ENCODE assay signal across 2 cellular contexts in genomic region chr7:107035446-107035845, GRCh38.
A peak's percentile ranks its signal among the peaks of the same experiment; 100 is the strongest.
TF ChIP-seq lines count a peak whose summit lies in the region.

No MANE protein-coding gene starts in this region.

TF ChIP-seq in K562, 482 proteins besides CTCF, POLR2A, EP300 and RAD21 (continued from another document and continues in another):
- TF ChIP-seq, protein P1, sequence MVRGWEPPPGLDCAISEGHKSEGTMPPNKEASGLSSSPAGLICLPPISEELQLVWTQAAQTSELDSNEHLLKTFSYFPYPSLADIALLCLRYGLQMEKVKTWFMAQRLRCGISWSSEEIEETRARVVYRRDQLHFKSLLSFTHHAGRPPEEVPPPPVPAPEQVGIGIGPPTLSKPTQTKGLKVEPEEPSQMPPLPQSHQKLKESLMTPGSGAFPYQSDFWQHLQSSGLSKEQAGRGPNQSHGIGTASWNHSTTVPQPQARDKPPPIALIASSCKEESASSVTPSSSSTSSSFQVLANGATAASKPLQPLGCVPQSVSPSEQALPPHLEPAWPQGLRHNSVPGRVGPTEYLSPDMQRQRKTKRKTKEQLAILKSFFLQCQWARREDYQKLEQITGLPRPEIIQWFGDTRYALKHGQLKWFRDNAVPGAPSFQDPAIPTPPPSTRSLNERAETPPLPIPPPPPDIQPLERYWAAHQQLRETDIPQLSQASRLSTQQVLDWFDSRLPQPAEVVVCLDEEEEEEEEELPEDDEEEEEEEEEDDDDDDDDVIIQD (CRISPR knock-in tag; IDR thresholded peaks at IDR 0.05) = no peak
- TF ChIP-seq SETDB1 (IDR thresholded peaks at IDR 0.05; ENCODE audit: low read length) (no peak), KLF1 (tag; IDR thresholded peaks at IDR 0.05) (no peak), CHD4 (IDR thresholded peaks at IDR 0.05; ENCODE audit: insufficient read depth, insufficient replicate concordance, low read depth, low read length, poor library complexity, severe bottlenecking) (no peak), ZNF518B (CRISPR knock-in tag; IDR thresholded peaks at IDR 0.05) (no peak), KAT7 (CRISPR knock-in tag; IDR thresholded peaks at IDR 0.05; ENCODE audit: borderline replicate concordance) (no peak), TRIM24 (IDR thresholded peaks at IDR 0.05) (peak; percentile 73 to 87), NFRKB (IDR thresholded peaks at IDR 0.05; ENCODE audit: low read depth) (peak; percentile 76; the same call in 1 of the 2 replicates), MITF (IDR thresholded peaks at IDR 0.05) (no peak), ZSCAN32 (CRISPR knock-in tag; IDR thresholded peaks at IDR 0.05) (no peak), ZNF316 (IDR thresholded peaks at IDR 0.05) (no peak), NCOR1 (IDR thresholded peaks at IDR 0.05) (peak; percentile 91), DMBX1 (CRISPR knock-in tag; IDR thresholded peaks at IDR 0.05; ENCODE audit: borderline replicate concordance) (peak; percentile 85), ESRRA (IDR thresholded peaks at IDR 0.05; ENCODE audit: borderline replicate concordance, low read depth) (peak; percentile 49; the same call in 1 of the 2 replicates), ARID3A (IDR thresholded peaks at IDR 0.05; ENCODE audit: borderline replicate concordance, low read depth, low read length) (peak; percentile 77; the same call in 1 of the 2 replicates)
- TF ChIP-seq, protein P2, sequence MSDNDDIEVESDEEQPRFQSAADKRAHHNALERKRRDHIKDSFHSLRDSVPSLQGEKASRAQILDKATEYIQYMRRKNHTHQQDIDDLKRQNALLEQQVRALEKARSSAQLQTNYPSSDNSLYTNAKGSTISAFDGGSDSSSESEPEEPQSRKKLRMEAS (CRISPR knock-in tag; IDR thresholded peaks at IDR 0.05) = no peak
- TF ChIP-seq, protein P3, sequence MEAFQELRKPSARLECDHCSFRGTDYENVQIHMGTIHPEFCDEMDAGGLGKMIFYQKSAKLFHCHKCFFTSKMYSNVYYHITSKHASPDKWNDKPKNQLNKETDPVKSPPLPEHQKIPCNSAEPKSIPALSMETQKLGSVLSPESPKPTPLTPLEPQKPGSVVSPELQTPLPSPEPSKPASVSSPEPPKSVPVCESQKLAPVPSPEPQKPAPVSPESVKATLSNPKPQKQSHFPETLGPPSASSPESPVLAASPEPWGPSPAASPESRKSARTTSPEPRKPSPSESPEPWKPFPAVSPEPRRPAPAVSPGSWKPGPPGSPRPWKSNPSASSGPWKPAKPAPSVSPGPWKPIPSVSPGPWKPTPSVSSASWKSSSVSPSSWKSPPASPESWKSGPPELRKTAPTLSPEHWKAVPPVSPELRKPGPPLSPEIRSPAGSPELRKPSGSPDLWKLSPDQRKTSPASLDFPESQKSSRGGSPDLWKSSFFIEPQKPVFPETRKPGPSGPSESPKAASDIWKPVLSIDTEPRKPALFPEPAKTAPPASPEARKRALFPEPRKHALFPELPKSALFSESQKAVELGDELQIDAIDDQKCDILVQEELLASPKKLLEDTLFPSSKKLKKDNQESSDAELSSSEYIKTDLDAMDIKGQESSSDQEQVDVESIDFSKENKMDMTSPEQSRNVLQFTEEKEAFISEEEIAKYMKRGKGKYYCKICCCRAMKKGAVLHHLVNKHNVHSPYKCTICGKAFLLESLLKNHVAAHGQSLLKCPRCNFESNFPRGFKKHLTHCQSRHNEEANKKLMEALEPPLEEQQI (IDR thresholded peaks at IDR 0.05) = peak; percentile 79

TF ChIP-seq in WTC11, 78 proteins besides CTCF, POLR2A, EP300 and RAD21 (continued from another document):
- TF ChIP-seq, protein P4, sequence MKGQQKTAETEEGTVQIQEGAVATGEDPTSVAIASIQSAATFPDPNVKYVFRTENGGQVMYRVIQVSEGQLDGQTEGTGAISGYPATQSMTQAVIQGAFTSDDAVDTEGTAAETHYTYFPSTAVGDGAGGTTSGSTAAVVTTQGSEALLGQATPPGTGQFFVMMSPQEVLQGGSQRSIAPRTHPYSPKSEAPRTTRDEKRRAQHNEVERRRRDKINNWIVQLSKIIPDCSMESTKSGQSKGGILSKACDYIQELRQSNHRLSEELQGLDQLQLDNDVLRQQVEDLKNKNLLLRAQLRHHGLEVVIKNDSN (CRISPR knock-in tag; IDR thresholded peaks at IDR 0.05) = no peak
- TF ChIP-seq NR3C1 (CRISPR knock-in tag; conservative IDR thresholded peaks at IDR 0.05; ENCODE audit: low read depth) (no peak), ZNF263 (CRISPR knock-in tag; IDR thresholded peaks at IDR 0.05; ENCODE audit: low read depth) (no peak), FOXJ3 (CRISPR knock-in tag; IDR thresholded peaks at IDR 0.05; ENCODE audit: borderline replicate concordance) (no peak), GABPB1 (CRISPR knock-in tag; IDR thresholded peaks at IDR 0.05) (no peak), ZNF138 (CRISPR knock-in tag; conservative IDR thresholded peaks at IDR 0.05) (no peak), ZNF232 (CRISPR knock-in tag; IDR thresholded peaks at IDR 0.05) (no peak), ZNF423 (CRISPR knock-in tag; IDR thresholded peaks at IDR 0.05) (no peak), CBFB (CRISPR knock-in tag; IDR thresholded peaks at IDR 0.05; ENCODE audit: low read depth) (no peak), NR2C2 (CRISPR knock-in tag; IDR thresholded peaks at IDR 0.05) (no peak), ETV6 (CRISPR knock-in tag; IDR thresholded peaks at IDR 0.05) (no peak), GTF2I (CRISPR knock-in tag; conservative IDR thresholded peaks at IDR 0.05) (no peak)
- TF ChIP-seq, protein P5, sequence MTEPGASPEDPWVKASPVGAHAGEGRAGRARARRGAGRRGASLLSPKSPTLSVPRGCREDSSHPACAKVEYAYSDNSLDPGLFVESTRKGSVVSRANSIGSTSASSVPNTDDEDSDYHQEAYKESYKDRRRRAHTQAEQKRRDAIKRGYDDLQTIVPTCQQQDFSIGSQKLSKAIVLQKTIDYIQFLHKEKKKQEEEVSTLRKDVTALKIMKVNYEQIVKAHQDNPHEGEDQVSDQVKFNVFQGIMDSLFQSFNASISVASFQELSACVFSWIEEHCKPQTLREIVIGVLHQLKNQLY (CRISPR knock-in tag; IDR thresholded peaks at IDR 0.05) = no peak
- TF ChIP-seq, protein P6, sequence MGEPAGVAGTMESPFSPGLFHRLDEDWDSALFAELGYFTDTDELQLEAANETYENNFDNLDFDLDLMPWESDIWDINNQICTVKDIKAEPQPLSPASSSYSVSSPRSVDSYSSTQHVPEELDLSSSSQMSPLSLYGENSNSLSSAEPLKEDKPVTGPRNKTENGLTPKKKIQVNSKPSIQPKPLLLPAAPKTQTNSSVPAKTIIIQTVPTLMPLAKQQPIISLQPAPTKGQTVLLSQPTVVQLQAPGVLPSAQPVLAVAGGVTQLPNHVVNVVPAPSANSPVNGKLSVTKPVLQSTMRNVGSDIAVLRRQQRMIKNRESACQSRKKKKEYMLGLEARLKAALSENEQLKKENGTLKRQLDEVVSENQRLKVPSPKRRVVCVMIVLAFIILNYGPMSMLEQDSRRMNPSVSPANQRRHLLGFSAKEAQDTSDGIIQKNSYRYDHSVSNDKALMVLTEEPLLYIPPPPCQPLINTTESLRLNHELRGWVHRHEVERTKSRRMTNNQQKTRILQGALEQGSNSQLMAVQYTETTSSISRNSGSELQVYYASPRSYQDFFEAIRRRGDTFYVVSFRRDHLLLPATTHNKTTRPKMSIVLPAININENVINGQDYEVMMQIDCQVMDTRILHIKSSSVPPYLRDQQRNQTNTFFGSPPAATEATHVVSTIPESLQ (CRISPR knock-in tag; IDR thresholded peaks at IDR 0.05) = no peak
